Comparison of ENCODE assay signal across 9 cellular contexts in genomic region chr20:17972121-17972520, GRCh38. TPM values are rescaled to one million over a fixed set of nuclear protein-coding genes. Genes with fewer than 3 reads are reported as not detected.
DNase-seq lines count a peak whose midpoint lies in the region; ATAC-seq and TF ChIP-seq lines count a peak whose summit lies in the region.
"Had no signal": no experiment of that assay in that cellular context is flagged by ENCODE, and none has a peak within 500 bp of the region (broad histone marks: within the 10 kb centered on the region; RNA-seq: fewer than 3 reads in every experiment).

No MANE protein-coding gene starts in this region.

- TF ChIP-seq CTCF in left ventricle myocardium inferior (IDR thresholded peaks at IDR 0.05; ENCODE audit: borderline replicate concordance) (no peak), heart right ventricle (IDR thresholded peaks at IDR 0.05) (no peak), upper lobe of left lung (IDR thresholded peaks at IDR 0.05) (no peak)

- no peak for TF ChIP-seq EP300 in upper lobe of left lung (IDR thresholded peaks at IDR 0.05)

- no peaks in the 10 kb centered on the region for H3K27me3 Mint-ChIP-seq in activated T-helper 2 cell treated with anti-CD3 and anti-CD28 coated beads, Interferon-gamma antibody, Interleukin-2, Interleukin-4, amounts not matched to agents 10 μg/mL and 5 μg/mL and 100 μg/mL, durations not matched to agents 14 hours and 24 hours and 36 hours (ENCODE audit: low read depth)

- TF ChIP-seq POLR2A in upper lobe of left lung (IDR thresholded peaks at IDR 0.05), result no peak

- no peaks in the 10 kb centered on the region for H3K9me3 ChIP-seq in left ventricle myocardium inferior (replicated peaks)
- no peaks in the 10 kb centered on the region for H3K9me3 ChIP-seq in heart right ventricle
- no peaks in the 10 kb centered on the region for H3K9me3 ChIP-seq in upper lobe of left lung

- intact Hi-C loops in left ventricle myocardium inferior (cut with micrococcal nuclease) (no loop called here), heart right ventricle (cut with DNase I) (no loop called here)
- intact Hi-C loops in activated T-helper 2 cell treated with anti-CD3 and anti-CD28 coated beads, Interferon-gamma antibody, Interleukin-2, Interleukin-4, amounts not matched to agents 10 μg/mL and 5 μg/mL and 100 μg/mL, durations not matched to agents 14 hours and 24 hours and 36 hours (cut with micrococcal nuclease), result no loop called here

- ATAC-seq in heart right ventricle (no peak), upper lobe of left lung (ENCODE audit: low FRiP score in 2 of 2) (no peak), HG03039 (IDR thresholded peaks at IDR 0.05; ENCODE audit: unreplicated experiment) (no peak)

- peak overlapping the region; percentile 81 for H3K27ac Mint-ChIP-seq in activated T-helper 2 cell treated with anti-CD3 and anti-CD28 coated beads, Interferon-gamma antibody, Interleukin-2, Interleukin-4, amounts not matched to agents 10 μg/mL and 5 μg/mL and 100 μg/mL, durations not matched to agents 14 hours and 24 hours and 36 hours

- H3K4me3 ChIP-seq in left ventricle myocardium inferior (peak overlapping the region; percentile 95), heart right ventricle (peak overlapping the region in 5 of 10 donors; percentile 87 to 97 (median 95)), upper lobe of left lung (peak overlapping the region in 1 of 4 donors; percentile 86)

- H3K36me3 Mint-ChIP-seq in activated T-helper 2 cell treated with anti-CD3 and anti-CD28 coated beads, Interferon-gamma antibody, Interleukin-2, Interleukin-4, amounts not matched to agents 10 μg/mL and 5 μg/mL and 100 μg/mL, durations not matched to agents 14 hours and 24 hours and 36 hours (ENCODE audit: low read depth), result peaks cover 75% of the 10 kb centered on the region

- WGBS in heart right ventricle, 2 donors, result 68 to 71% methylated on average over 2 of the region's 2 CpGs
- 51 to 66% methylated on average over 2 of the region's 2 CpGs for WGBS in upper lobe of left lung, 2 donors

- H3K27me3 ChIP-seq in left ventricle myocardium inferior (ENCODE audit: low read depth) (no peaks in the 10 kb centered on the region), heart right ventricle (no peaks in the 10 kb centered on the region), upper lobe of left lung (no peaks in the 10 kb centered on the region)

- H3K4me1 Mint-ChIP-seq in activated T-helper 2 cell treated with anti-CD3 and anti-CD28 coated beads, Interferon-gamma antibody, Interleukin-2, Interleukin-4, amounts not matched to agents 10 μg/mL and 5 μg/mL and 100 μg/mL, durations not matched to agents 14 hours and 24 hours and 36 hours (ENCODE audit: low read depth), result peaks cover 38% of the 10 kb centered on the region

- DNase-seq in left ventricle myocardium inferior (no peak), heart right ventricle (no peak), iris pigment epithelial cell (ENCODE audit: low read depth) (peak; percentile 45), upper lobe of left lung (no peak), DMS153 treated with DMSO at 0.1 percent for 48 hours (lab: John Stamatoyannopoulos, UW; ENCODE audit: unreplicated experiment) (no peak), NCI-H774 (lab: John Stamatoyannopoulos, UW) (no peak)
- no peak for DNase-seq in activated T-helper 2 cell treated with anti-CD3 and anti-CD28 coated beads, Interferon-gamma antibody, Interleukin-2, Interleukin-4, amounts not matched to agents 10 μg/mL and 5 μg/mL and 100 μg/mL, durations not matched to agents 14 hours and 24 hours and 36 hours (ENCODE audit: low spot score)
- DNase-seq: NCI-H187 treated with DMSO at 0.1 percent for 48 hours had no signal

- H3K4me1 ChIP-seq in left ventricle myocardium inferior (peaks cover 66% of the 10 kb centered on the region), heart right ventricle (peaks cover 0 to 52% (median 44%) of the 10 kb centered on the region in 9 donors), upper lobe of left lung (peaks cover 36 to 51% (median 41%) of the 10 kb centered on the region in 4 donors)

- H3K9me3 Mint-ChIP-seq in activated T-helper 2 cell treated with anti-CD3 and anti-CD28 coated beads, Interferon-gamma antibody, Interleukin-2, Interleukin-4, amounts not matched to agents 10 μg/mL and 5 μg/mL and 100 μg/mL, durations not matched to agents 14 hours and 24 hours and 36 hours, result no peaks in the 10 kb centered on the region

- H3K36me3 ChIP-seq in left ventricle myocardium inferior, result peaks cover 18% of the 10 kb centered on the region
- H3K36me3 ChIP-seq in heart right ventricle, result peaks cover 0 to 26% (median 6%) of the 10 kb centered on the region in 9 donors
- H3K36me3 ChIP-seq in upper lobe of left lung, result peaks cover 0 to 15% (median 0%) of the 10 kb centered on the region in 4 donors

- H3K27ac ChIP-seq in left ventricle myocardium inferior (replicated peaks), result peak overlapping the region; percentile 99
- peak overlapping the region in 2 of 10 donors; percentile 97 for H3K27ac ChIP-seq in heart right ventricle
- H3K27ac ChIP-seq in upper lobe of left lung, result peak overlapping the region in 3 of 4 donors; percentile 5 to 98 (median 96)

- H3K4me3 Mint-ChIP-seq in activated T-helper 2 cell treated with anti-CD3 and anti-CD28 coated beads, Interferon-gamma antibody, Interleukin-2, Interleukin-4, amounts not matched to agents 10 μg/mL and 5 μg/mL and 100 μg/mL, durations not matched to agents 14 hours and 24 hours and 36 hours (ENCODE audit: low read depth), result peak overlapping the region; percentile 98

RNA-seq across cellular contexts. Expression of gene MGME1, which starts 3.3 kb away (rescaled TPM):
- 13.6 TPM for total RNA-seq in left ventricle myocardium inferior
- 10 to 100 TPM in 8 of 10 donors, 1 to 10 TPM in 2; 9.7 to 16.0 (median 12.9) TPM for total RNA-seq in heart right ventricle
- polyA plus RNA-seq in heart right ventricle, result 10 to 100 TPM in 1 of 2 donors, 1 to 10 TPM in 1; 6.0 to 14.1 TPM
- 30.0 and 33.0 TPM in 2 replicates for total RNA-seq in activated T-helper 2 cell treated with anti-CD3 and anti-CD28 coated beads, Interferon-gamma antibody, Interleukin-2, Interleukin-4, amounts not matched to agents 10 μg/mL and 5 μg/mL and 100 μg/mL, durations not matched to agents 14 hours and 24 hours and 36 hours
- 10 to 100 TPM in 5 of 6 donors, 1 to 10 TPM in 1; 9.4 to 22.0 (median 13.3) TPM for total RNA-seq in upper lobe of left lung

RNA-seq across cellular contexts. Expression of gene SNX5, which starts 3.5 kb away (rescaled TPM):
- total RNA-seq in left ventricle myocardium inferior, result 46.3 TPM
- total RNA-seq in heart right ventricle, result 10 to 100 TPM; 41.6 to 59.1 (median 47.3) TPM
- 10 to 100 TPM; 29.0 to 55.5 TPM for polyA plus RNA-seq in heart right ventricle
- total RNA-seq in activated T-helper 2 cell treated with anti-CD3 and anti-CD28 coated beads, Interferon-gamma antibody, Interleukin-2, Interleukin-4, amounts not matched to agents 10 μg/mL and 5 μg/mL and 100 μg/mL, durations not matched to agents 14 hours and 24 hours and 36 hours, result 225 and 231 TPM in 2 replicates
- total RNA-seq in upper lobe of left lung, result 100 to 1,000 TPM in 4 of 6 donors, 10 to 100 TPM in 2; 72.0 to 177 (median 111) TPM
